In the genomic region with DNA sequence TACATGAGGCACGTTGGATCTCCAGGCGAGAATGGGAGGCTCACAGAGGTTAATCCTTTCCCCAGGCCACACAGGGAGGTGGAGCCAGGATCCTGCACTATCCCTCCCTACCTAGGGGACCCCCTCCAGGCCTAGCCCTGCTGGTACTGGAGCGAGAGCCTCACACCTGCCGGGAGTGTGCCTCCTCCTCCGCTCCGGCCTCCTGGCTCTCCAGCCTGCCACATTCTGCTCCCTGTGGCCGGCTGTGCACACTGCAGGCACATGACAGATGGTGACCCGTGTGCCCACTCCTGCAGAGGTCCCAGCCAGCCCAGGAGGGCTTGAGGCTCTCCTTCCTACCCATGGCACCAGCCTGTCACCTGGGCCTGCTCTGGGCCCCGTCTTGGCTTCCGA, we compare ENCODE assay signal across 9 cellular contexts.
DNase-seq lines count a peak whose midpoint lies in the region; ATAC-seq and TF ChIP-seq lines count a peak whose summit lies in the region.
"Had no signal": no experiment of that assay in that cellular context is flagged by ENCODE, and none has a peak within 500 bp of the region (broad histone marks: within the 10 kb centered on the region; RNA-seq: fewer than 3 reads in every experiment).

No MANE protein-coding gene starts in this region.

- H3K4me2 ChIP-seq in GM23248 (ENCODE audit: unreplicated experiment) (no peak overlapping the region), SU-DHL-6 (ENCODE audit: low read depth, low read length, poor library complexity, severe bottlenecking) (no peak overlapping the region)

- H3K9me3 ChIP-seq in GM23248 (ENCODE audit: low read depth), result no peaks in the 10 kb centered on the region
- H3K9me3 ChIP-seq in SU-DHL-6 (ENCODE audit: insufficient read depth, low read length), result no peaks in the 10 kb centered on the region
- no peaks in the 10 kb centered on the region for H3K9me3 ChIP-seq in iPS DF 6.9 (ENCODE audit: control insufficient read depth, insufficient read depth, low read length)
- H3K9me3 ChIP-seq in T-helper 17 cell (ENCODE audit: control insufficient read depth, low read length, poor library complexity, severe bottlenecking), result no peaks in the 10 kb centered on the region

- H3K79me2 ChIP-seq in GM23248 (ENCODE audit: insufficient read depth), result peaks cover 3% of the 10 kb centered on the region; the same call in 1 of the 2 replicates
- no peaks in the 10 kb centered on the region for H3K79me2 ChIP-seq in SU-DHL-6 (ENCODE audit: insufficient read depth, low read length)

- H3K4me1 ChIP-seq in GM23248 (ENCODE audit: insufficient read depth) (peaks cover under 1% of the 10 kb centered on the region; the same call in 1 of the 2 replicates), iPS DF 6.9 (ENCODE audit: control insufficient read depth, insufficient read depth, low read length) (peaks cover 3% of the 10 kb centered on the region; the same call in 1 of the 2 replicates)

- H3K36me3 Mint-ChIP-seq in T-helper 17 cell (ENCODE audit: low read depth), result peaks cover 2% of the 10 kb centered on the region

- no peak overlapping the region for H3K9ac ChIP-seq in GM23248
- no peak overlapping the region for H3K9ac ChIP-seq in SU-DHL-6 (ENCODE audit: low read length)

- in situ Hi-C loops in GM23248 (cut with MboI), result loop anchor here (10.0 kb wide), 1 partner anchor 255 kb away; a partner anchor contains a TSS

- H3K36me3 ChIP-seq in GM23248 (ENCODE audit: low read depth) (no peaks in the 10 kb centered on the region; the same call in 1 of the 2 replicates), SU-DHL-6 (ENCODE audit: low read length) (no peaks in the 10 kb centered on the region), iPS DF 6.9 (ENCODE audit: control insufficient read depth, insufficient read depth, low read length) (peaks cover 9% of the 10 kb centered on the region)

- H3K27ac ChIP-seq in GM23248, result no peak overlapping the region
- H3K27ac ChIP-seq in SU-DHL-6 (ENCODE audit: low read depth, low read length), result no peak overlapping the region
- H3K27ac ChIP-seq in iPS DF 6.9 (ENCODE audit: low read length), result no peak overlapping the region
- H3K27ac ChIP-seq: HL-60 had no signal

- no peak overlapping the region for H3K27ac Mint-ChIP-seq in T-helper 17 cell

- H3K27me3 ChIP-seq in GM23248 (replicated peaks; ENCODE audit: insufficient read depth), result no peaks in the 10 kb centered on the region
- no peaks in the 10 kb centered on the region for H3K27me3 ChIP-seq in SU-DHL-6 (ENCODE audit: low read length)
- H3K27me3 ChIP-seq in iPS DF 6.9 (ENCODE audit: control insufficient read depth, insufficient read depth, low read length), result no peaks in the 10 kb centered on the region

- TF ChIP-seq CTCF in AG09319 (IDR thresholded peaks at IDR 0.05; ENCODE audit: low read depth, low read length) (peak; percentile 1; the same call in 1 of the 2 replicates), SU-DHL-6 (IDR thresholded peaks at IDR 0.05; ENCODE audit: insufficient read depth, low read length, poor library complexity, severe bottlenecking) (peak; percentile 29)

- H2AFZ ChIP-seq in GM23248 (no peak overlapping the region), SU-DHL-6 (ENCODE audit: low read depth, low read length, severe bottlenecking) (no peak overlapping the region)

- H3K4me3 Mint-ChIP-seq in T-helper 17 cell, result no peak overlapping the region

- DNase-seq in AG09319 (ENCODE audit: extremely low read depth, low read depth), result no peak
- peak; percentile 37 for DNase-seq in GM23248
- DNase-seq in iPS DF 6.9 (ENCODE audit: low read depth, low spot score), result peak; percentile 25
- DNase-seq in DMS114 treated with DMSO at 0.1 percent for 48 hours (lab: John Stamatoyannopoulos, UW; ENCODE audit: unreplicated experiment), result no peak
- no peak for DNase-seq in T1000 (lab: John Stamatoyannopoulos, UW)
- no peak for DNase-seq in T-helper 17 cell

- no peak for ATAC-seq in GM18520 (IDR thresholded peaks at IDR 0.05; ENCODE audit: unreplicated experiment)
- no peak for ATAC-seq in T-helper 17 cell

- WGBS in GM23248 (ENCODE audit: low coverage in 1 of 2, low lambda C conversion rate in 2 of 2, missing lambda C conversion rate in 2 of 2), 2 experiments, result 77 to 82% methylated on average over 10 of the region's 10 CpGs
- WGBS in iPS DF 6.9 (ENCODE audit: insufficient coverage, insufficient read length), result no CpG with 5 or more reads among the region's 10 CpGs

- no peaks in the 10 kb centered on the region for H3K9me2 ChIP-seq in GM23248 (ENCODE audit: insufficient read depth)
- H3K9me2 ChIP-seq in SU-DHL-6 (replicated peaks; ENCODE audit: insufficient read depth, low read length), result no peaks in the 10 kb centered on the region

- H3F3A ChIP-seq in GM23248 (ENCODE audit: insufficient read depth) (no peaks in the 10 kb centered on the region), SU-DHL-6 (ENCODE audit: insufficient read depth) (no peaks in the 10 kb centered on the region)

- H3K4me1 Mint-ChIP-seq in T-helper 17 cell, result no peaks in the 10 kb centered on the region

- H4K20me1 ChIP-seq in GM23248 (ENCODE audit: insufficient read depth) (no peaks in the 10 kb centered on the region), SU-DHL-6 (ENCODE audit: low read depth, low read length) (no peaks in the 10 kb centered on the region)

- no peaks in the 10 kb centered on the region for H3K27me3 Mint-ChIP-seq in T-helper 17 cell

- H3K4me3 ChIP-seq in GM23248 (no peak overlapping the region), SU-DHL-6 (ENCODE audit: insufficient read depth, low read length, poor library complexity, severe bottlenecking) (no peak overlapping the region), iPS DF 6.9 (ENCODE audit: low read length) (no peak overlapping the region)

Comparison
In these comparisons a context has a peak if more than half of its experiments do, and no peak if none do; other contexts are left out.
1. DNase-seq: peak in GM23248 (single experiment) and iPS DF 6.9 (single experiment); none in AG09319 (single experiment), DMS114 treated with DMSO at 0.1 percent for 48 hours (single experiment), T1000 (single experiment) and T-helper 17 cell (0 of 3).